1 cellular context compared by ENCODE assay signal in genomic region chr2:226559536-226559935, GRCh38.
TF ChIP-seq lines count a peak whose summit lies in the region.

No MANE protein-coding gene starts in this region.

TF ChIP-seq in HepG2, 621 proteins besides CTCF, POLR2A, EP300 and RAD21 (continued from another document and continues in another):
- no peak; a peak in 1 of 4 replicates for TF ChIP-seq MAFK (conservative IDR thresholded peaks at IDR 0.05 in 1 of 2, IDR thresholded peaks at IDR 0.05 in 1 of 2; ENCODE audit: low read length in 2 of 2)
- TF ChIP-seq ELF3 (CRISPR knock-in tag; IDR thresholded peaks at IDR 0.05): peak; percentile 93
- peak; percentile 63; the same call in 1 of the 2 replicates for TF ChIP-seq MAX (IDR thresholded peaks at IDR 0.05)
- no peak for TF ChIP-seq CSRNP1 (CRISPR knock-in tag; IDR thresholded peaks at IDR 0.05)
- TF ChIP-seq SPEN (CRISPR knock-in tag; IDR thresholded peaks at IDR 0.05; ENCODE audit: low read depth): peak; percentile 21; the same call in 1 of the 2 replicates
- TF ChIP-seq SOX5 (CRISPR knock-in tag; IDR thresholded peaks at IDR 0.05; ENCODE audit: borderline replicate concordance): peak; percentile 96
- TF ChIP-seq TARDBP (CRISPR knock-in tag; IDR thresholded peaks at IDR 0.05): peak; percentile 96
- peak; percentile 42; the same call in 1 of the 2 replicates for TF ChIP-seq JUNB (CRISPR knock-in tag; IDR thresholded peaks at IDR 0.05; ENCODE audit: borderline replicate concordance)
- TF ChIP-seq DRAP1 (CRISPR knock-in tag; IDR thresholded peaks at IDR 0.05): peak; percentile 69; the same call in 1 of the 2 replicates
- TF ChIP-seq ZNF503 (CRISPR knock-in tag; IDR thresholded peaks at IDR 0.05): peak; percentile 93; the same call in 1 of the 2 replicates
- TF ChIP-seq FOXO4 (CRISPR knock-in tag; conservative IDR thresholded peaks at IDR 0.05): no peak
- peak; percentile 98 for TF ChIP-seq DPF2 (CRISPR knock-in tag; IDR thresholded peaks at IDR 0.05; ENCODE audit: borderline replicate concordance, low read depth)
- no peak for TF ChIP-seq TRAFD1 (CRISPR knock-in tag; IDR thresholded peaks at IDR 0.05; ENCODE audit: borderline replicate concordance)
- TF ChIP-seq TFE3 (CRISPR knock-in tag; IDR thresholded peaks at IDR 0.05): peak; percentile 89
- no peak for TF ChIP-seq ZNF598 (CRISPR knock-in tag; IDR thresholded peaks at IDR 0.05; ENCODE audit: borderline replicate concordance)
- no peak for TF ChIP-seq NFE2L1 (CRISPR knock-in tag; IDR thresholded peaks at IDR 0.05; ENCODE audit: borderline replicate concordance)
- TF ChIP-seq NONO (IDR thresholded peaks at IDR 0.05): no peak
- TF ChIP-seq NONO (CRISPR knock-in tag; conservative IDR thresholded peaks at IDR 0.05): 0 out of 2 replicates have a peak, but pooled peaks have one; percentile 51
- TF ChIP-seq RFX1 (IDR thresholded peaks at IDR 0.05): no peak
- no peak for TF ChIP-seq HNRNPH1 (optimal IDR thresholded peaks at IDR 0.05; ENCODE audit: low read depth, low read length)
- TF ChIP-seq CC2D1A (CRISPR knock-in tag; IDR thresholded peaks at IDR 0.05): no peak
- TF ChIP-seq FOXK2 (IDR thresholded peaks at IDR 0.05): no peak; the same call in 1 of the 2 replicates
- TF ChIP-seq ZNF589 (CRISPR knock-in tag; conservative IDR thresholded peaks at IDR 0.05): no peak; the same call in 1 of the 2 replicates
- no peak for TF ChIP-seq CENPT (CRISPR knock-in tag; IDR thresholded peaks at IDR 0.05; ENCODE audit: low read depth)
- TF ChIP-seq NAIF1 (CRISPR knock-in tag; IDR thresholded peaks at IDR 0.05; ENCODE audit: borderline replicate concordance): no peak
- peak; percentile 99 for TF ChIP-seq HDAC2 (CRISPR knock-in tag; IDR thresholded peaks at IDR 0.05)
- peak; percentile 78; the same call in 1 of the 2 replicates for TF ChIP-seq IKZF5 (CRISPR knock-in tag; IDR thresholded peaks at IDR 0.05)
- peak; percentile 95 for TF ChIP-seq ZSCAN29 (CRISPR knock-in tag; conservative IDR thresholded peaks at IDR 0.05)
- peak; percentile 86; the same call in 1 of the 2 replicates for TF ChIP-seq NCOR1 (IDR thresholded peaks at IDR 0.05; ENCODE audit: borderline replicate concordance, low read length)
- TF ChIP-seq NCOA1 (CRISPR knock-in tag; IDR thresholded peaks at IDR 0.05): peak; percentile 96; the same call in 1 of the 2 replicates
- peak; percentile 100 for TF ChIP-seq ARID5B (CRISPR knock-in tag; IDR thresholded peaks at IDR 0.05)
- peak; percentile 83 for TF ChIP-seq SAP130 (CRISPR knock-in tag; IDR thresholded peaks at IDR 0.05; ENCODE audit: low read depth)
- peak; percentile 88 for TF ChIP-seq ZNF670 (CRISPR knock-in tag; IDR thresholded peaks at IDR 0.05; ENCODE audit: borderline replicate concordance)
- TF ChIP-seq ZNF772 (CRISPR knock-in tag; IDR thresholded peaks at IDR 0.05): 0 out of 2 replicates have a peak, but pooled peaks have one; percentile 57
- TF ChIP-seq POGZ (CRISPR knock-in tag; IDR thresholded peaks at IDR 0.05): peak; percentile 100
- peak; percentile 93 for TF ChIP-seq THRA (CRISPR knock-in tag; IDR thresholded peaks at IDR 0.05; ENCODE audit: borderline replicate concordance)
- peak; percentile 90 for TF ChIP-seq NR2F6 (IDR thresholded peaks at IDR 0.05)
- TF ChIP-seq NR2F6 (CRISPR knock-in tag; IDR thresholded peaks at IDR 0.05): peak; percentile 93
- TF ChIP-seq ZFYVE20 (CRISPR knock-in tag; IDR thresholded peaks at IDR 0.05; ENCODE audit: borderline replicate concordance, low read depth): no peak
- TF ChIP-seq HOXA3 (CRISPR knock-in tag; IDR thresholded peaks at IDR 0.05): peak; percentile 54
- TF ChIP-seq ZKSCAN5 (CRISPR knock-in tag; IDR thresholded peaks at IDR 0.05): peak; percentile 84
- TF ChIP-seq TP53 (CRISPR knock-in tag; conservative IDR thresholded peaks at IDR 0.05): no peak
- no peak for TF ChIP-seq SRSF1 (optimal IDR thresholded peaks at IDR 0.05; ENCODE audit: low read depth, low read length)
- TF ChIP-seq ZNF326 (CRISPR knock-in tag; IDR thresholded peaks at IDR 0.05; ENCODE audit: borderline replicate concordance): no peak
- peak in 1 of 2 experiments; percentile 97; a peak in 2 of 4 replicates for TF ChIP-seq KLF16 (CRISPR knock-in tag; IDR thresholded peaks at IDR 0.05)
- TF ChIP-seq ZNF20 (CRISPR knock-in tag; IDR thresholded peaks at IDR 0.05): no peak
- no peak for TF ChIP-seq ETV6 (CRISPR knock-in tag; conservative IDR thresholded peaks at IDR 0.05)
